8 cellular contexts compared by ENCODE assay signal in the genomic region with DNA sequence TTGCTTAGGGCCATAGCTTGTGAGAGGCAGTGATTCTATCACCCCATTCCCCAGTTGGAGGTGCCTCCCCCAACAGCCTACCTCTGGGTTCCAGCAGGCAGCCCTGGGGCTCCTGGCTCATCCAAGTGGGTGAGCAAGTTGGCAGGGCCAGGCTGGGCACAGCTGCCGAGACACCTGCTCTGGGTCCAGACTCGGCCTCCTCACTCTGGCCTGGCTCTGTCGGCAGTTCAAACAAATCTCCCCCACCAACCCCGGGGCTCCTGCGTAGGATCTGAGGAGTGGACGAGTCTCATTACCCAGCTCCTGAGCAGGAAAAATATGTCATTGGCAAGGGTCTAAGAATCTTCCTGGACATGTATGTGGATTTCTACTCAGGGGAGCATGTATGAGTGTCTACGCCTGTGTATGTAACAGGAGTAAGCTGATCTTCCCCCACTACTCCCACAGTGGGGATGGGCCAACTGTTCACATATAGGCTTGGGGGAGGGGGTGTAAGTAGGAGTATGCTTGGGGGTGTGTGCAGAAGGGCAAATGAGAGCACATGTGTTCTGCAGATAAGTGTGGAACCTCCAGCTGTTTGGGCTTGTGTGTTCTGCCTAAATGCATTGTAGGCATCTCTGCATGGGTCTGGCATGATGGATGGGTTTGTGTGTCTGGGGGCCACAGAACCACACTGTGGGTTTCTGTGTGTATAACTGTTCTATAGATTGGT. TPM values are rescaled to one million over a fixed set of nuclear protein-coding genes. Genes with fewer than 3 reads are reported as not detected.
DNase-seq lines count a peak whose midpoint lies in the region; ATAC-seq lines count a peak whose summit lies in the region.

No MANE protein-coding gene starts in this region.

- intact Hi-C loops in activated T-helper 2 cell treated with anti-CD3 and anti-CD28 coated beads, Interferon-gamma antibody, Interleukin-2, Interleukin-4, amounts not matched to agents 10 μg/mL and 5 μg/mL and 100 μg/mL, durations not matched to agents 14 hours and 24 hours and 36 hours (cut with micrococcal nuclease): no loop called here

- no peaks in the 10 kb centered on the region for H3K9me3 ChIP-seq in iPS-18a (ENCODE audit: control insufficient read depth, low read depth, low read length)
- no peaks in the 10 kb centered on the region for H3K9me3 ChIP-seq in subcutaneous abdominal adipose tissue (ENCODE audit: control insufficient read depth in 5 of 5, low read length in 5 of 5)

- H3K4me3 Mint-ChIP-seq in activated T-helper 2 cell treated with anti-CD3 and anti-CD28 coated beads, Interferon-gamma antibody, Interleukin-2, Interleukin-4, amounts not matched to agents 10 μg/mL and 5 μg/mL and 100 μg/mL, durations not matched to agents 14 hours and 24 hours and 36 hours (ENCODE audit: low read depth): peak overlapping the region; percentile 21

- H3K4me3 ChIP-seq in iPS-18a (ENCODE audit: low read length) (peak overlapping the region; percentile 94), subcutaneous abdominal adipose tissue (ENCODE audit: low read depth in 1 of 5, low read length in 5 of 5) (peak overlapping the region; percentile 69 to 99 (median 78))

- H3K36me3 Mint-ChIP-seq in activated T-helper 2 cell treated with anti-CD3 and anti-CD28 coated beads, Interferon-gamma antibody, Interleukin-2, Interleukin-4, amounts not matched to agents 10 μg/mL and 5 μg/mL and 100 μg/mL, durations not matched to agents 14 hours and 24 hours and 36 hours (ENCODE audit: low read depth): no peaks in the 10 kb centered on the region

- H3K4me1 ChIP-seq in iPS-18a (ENCODE audit: control insufficient read depth, low read depth, low read length): peaks cover 32% of the 10 kb centered on the region
- H3K4me1 ChIP-seq in subcutaneous abdominal adipose tissue (ENCODE audit: control insufficient read depth in 5 of 5, insufficient read depth in 5 of 5, low read length in 5 of 5): peaks cover 6 to 73% (median 68%) of the 10 kb centered on the region in 5 donors

- H3K27me3 ChIP-seq in iPS-18a (ENCODE audit: control insufficient read depth, insufficient read depth, low read length) (no peaks in the 10 kb centered on the region), subcutaneous abdominal adipose tissue (ENCODE audit: control insufficient read depth in 5 of 5, insufficient read depth in 4 of 5, low read length in 5 of 5) (no peaks in the 10 kb centered on the region)

- H3K9me3 Mint-ChIP-seq in activated T-helper 2 cell treated with anti-CD3 and anti-CD28 coated beads, Interferon-gamma antibody, Interleukin-2, Interleukin-4, amounts not matched to agents 10 μg/mL and 5 μg/mL and 100 μg/mL, durations not matched to agents 14 hours and 24 hours and 36 hours: no peaks in the 10 kb centered on the region

- DNase-seq in DMS153 treated with DMSO at 0.1 percent for 48 hours (lab: John Stamatoyannopoulos, UW; ENCODE audit: unreplicated experiment): peak; percentile 72
- peak; percentile 79 for DNase-seq in NCI-H146 (lab: John Stamatoyannopoulos, UW)
- DNase-seq in activated T-helper 2 cell treated with anti-CD3 and anti-CD28 coated beads, Interferon-gamma antibody, Interleukin-2, Interleukin-4, amounts not matched to agents 10 μg/mL and 5 μg/mL and 100 μg/mL, durations not matched to agents 14 hours and 24 hours and 36 hours (ENCODE audit: low spot score): no peak
- no peak for DNase-seq in AG20443 (ENCODE audit: low spot score)
- DNase-seq in activated CD4-positive, CD25-positive, alpha-beta regulatory T cell treated with anti-CD3 and anti-CD28 coated beads, Interleukin-2, amount 50 U/mL, for 72 hours: no peak

- H3K27ac Mint-ChIP-seq in activated T-helper 2 cell treated with anti-CD3 and anti-CD28 coated beads, Interferon-gamma antibody, Interleukin-2, Interleukin-4, amounts not matched to agents 10 μg/mL and 5 μg/mL and 100 μg/mL, durations not matched to agents 14 hours and 24 hours and 36 hours: no peak overlapping the region

- no peak overlapping the region for H3K27ac ChIP-seq in iPS-18a (ENCODE audit: low read length)
- H3K27ac ChIP-seq in subcutaneous abdominal adipose tissue (ENCODE audit: low read depth, low read length): peak overlapping the region; percentile 82

- no peak for ATAC-seq in GM18873 (IDR thresholded peaks at IDR 0.05; ENCODE audit: low FRiP score, unreplicated experiment)

- no peaks in the 10 kb centered on the region for H3K36me3 ChIP-seq in iPS-18a (ENCODE audit: control insufficient read depth, low read depth, low read length)
- H3K36me3 ChIP-seq in subcutaneous abdominal adipose tissue (ENCODE audit: control insufficient read depth in 5 of 5, insufficient read depth in 5 of 5, low read length in 5 of 5): no peaks in the 10 kb centered on the region

- peaks cover 42% of the 10 kb centered on the region for H3K27me3 Mint-ChIP-seq in activated T-helper 2 cell treated with anti-CD3 and anti-CD28 coated beads, Interferon-gamma antibody, Interleukin-2, Interleukin-4, amounts not matched to agents 10 μg/mL and 5 μg/mL and 100 μg/mL, durations not matched to agents 14 hours and 24 hours and 36 hours (ENCODE audit: low read depth)

- peaks cover 23% of the 10 kb centered on the region for H3K4me1 Mint-ChIP-seq in activated T-helper 2 cell treated with anti-CD3 and anti-CD28 coated beads, Interferon-gamma antibody, Interleukin-2, Interleukin-4, amounts not matched to agents 10 μg/mL and 5 μg/mL and 100 μg/mL, durations not matched to agents 14 hours and 24 hours and 36 hours (ENCODE audit: low read depth)

- H3K9ac ChIP-seq in iPS-18a (ENCODE audit: low read length) (peak overlapping the region; percentile 79), subcutaneous abdominal adipose tissue (ENCODE audit: low read length in 5 of 5) (peak overlapping the region in 4 of 5 donors; percentile 71 to 78 (median 78))

RNA-seq across cellular contexts. Expression of a gene that starts 2.0 kb away (rescaled TPM):
- 1.5 and 2.1 TPM in 2 replicates for total RNA-seq in activated T-helper 2 cell treated with anti-CD3 and anti-CD28 coated beads, Interferon-gamma antibody, Interleukin-2, Interleukin-4, amounts not matched to agents 10 μg/mL and 5 μg/mL and 100 μg/mL, durations not matched to agents 14 hours and 24 hours and 36 hours

RNA-seq across cellular contexts. Expression of a gene that starts 30.6 kb away (rescaled TPM):
- total RNA-seq in activated T-helper 2 cell treated with anti-CD3 and anti-CD28 coated beads, Interferon-gamma antibody, Interleukin-2, Interleukin-4, amounts not matched to agents 10 μg/mL and 5 μg/mL and 100 μg/mL, durations not matched to agents 14 hours and 24 hours and 36 hours: not detected in 2 replicates

Comparison
In these comparisons a context has a peak if more than half of its experiments do, and no peak if none do; other contexts are left out.
1. DNase-seq: peak in DMS153 treated with DMSO at 0.1 percent for 48 hours (single experiment) and NCI-H146 (single experiment); none in activated T-helper 2 cell treated with anti-CD3 and anti-CD28 coated beads, Interferon-gamma antibody, Interleukin-2, Interleukin-4, amounts not matched to agents 10 μg/mL and 5 μg/mL and 100 μg/mL, durations not matched to agents 14 hours and 24 hours and 36 hours (single experiment), AG20443 (single experiment) and activated CD4-positive, CD25-positive, alpha-beta regulatory T cell treated with anti-CD3 and anti-CD28 coated beads, Interleukin-2, amount 50 U/mL, for 72 hours (single experiment).